Comparison of ENCODE assay signal across 1 cellular context in genomic region chr7:101399759-101400158, GRCh38.
TF ChIP-seq lines count a peak whose summit lies in the region.

No MANE protein-coding gene starts in this region.

TF ChIP-seq in K562, 482 proteins besides CTCF, POLR2A, EP300 and RAD21 (continued from another document):
- no peak for TF ChIP-seq ZBTB34 (CRISPR knock-in tag; IDR thresholded peaks at IDR 0.05)
